ENCODE assay signal across 12 cellular contexts in genomic region chr16:84043486-84044107, GRCh38. TPM values are rescaled to one million over a fixed set of nuclear protein-coding genes. Genes with fewer than 3 reads are reported as not detected.
DNase-seq lines count a peak whose midpoint lies in the region; ATAC-seq, FAIRE-seq and TF ChIP-seq lines count a peak whose summit lies in the region.
"Had no signal": no experiment of that assay in that cellular context is flagged by ENCODE, and none has a peak within 500 bp of the region (broad histone marks: within the 10 kb centered on the region; RNA-seq: fewer than 3 reads in every experiment).

No MANE protein-coding gene starts in this region.

- H3K36me3 ChIP-seq in bronchial epithelial cell (ENCODE audit: control insufficient read depth, insufficient read depth, low read length) = no peaks in the 10 kb centered on the region
- H3K36me3 ChIP-seq: breast epithelium, MG63 had no signal

- peaks cover 16% of the 10 kb centered on the region for H3K4me1 Mint-ChIP-seq in mesothelial cell of epicardium

- H3K27ac ChIP-seq in caudate nucleus (ENCODE audit: low read depth, low read length) = no peak overlapping the region
- H3K27ac ChIP-seq: breast epithelium had no signal

- no peak overlapping the region for H3K4me3 ChIP-seq in bronchial epithelial cell (ENCODE audit: low read depth, low read length)
- H3K4me3 ChIP-seq: breast epithelium, MG63 had no signal

- H3K36me3 Mint-ChIP-seq in mesothelial cell of epicardium = no peaks in the 10 kb centered on the region

- H3K27me3 ChIP-seq in bronchial epithelial cell (ENCODE audit: control insufficient read depth, insufficient read depth, low read length) = peaks cover 22% of the 10 kb centered on the region
- H3K27me3 ChIP-seq: MG63 had no signal

- peak overlapping the region; percentile 9 for H3K4me3 Mint-ChIP-seq in mesothelial cell of epicardium
- H3K4me3 Mint-ChIP-seq: activated T-helper 1 cell treated with anti-CD3 and anti-CD28 coated beads, Interleukin-12 subunit alpha, Interleukin-12 subunit beta, Interleukin-2, Interleukin-4 antibody, amounts not matched to agents 30 ng/mL and 10 ng/mL and 1 ng/mL, durations not matched to agents 14 hours and 24 hours and 36 hours had no signal

- FAIRE-seq in bronchial epithelial cell (lab: Jason Lieb, UNC) = no peak

- no peak for TF ChIP-seq CTCF in bronchial epithelial cell (IDR thresholded peaks at IDR 0.05; ENCODE audit: insufficient read depth, low read length, severe bottlenecking)
- TF ChIP-seq CTCF in mesothelial cell of epicardium (IDR thresholded peaks at IDR 0.05; ENCODE audit: unreplicated experiment) = no peak

- H3K27ac Mint-ChIP-seq in mesothelial cell of epicardium = no peak overlapping the region
- H3K27ac Mint-ChIP-seq: activated T-helper 1 cell treated with anti-CD3 and anti-CD28 coated beads, Interleukin-12 subunit alpha, Interleukin-12 subunit beta, Interleukin-2, Interleukin-4 antibody, amounts not matched to agents 30 ng/mL and 10 ng/mL and 1 ng/mL, durations not matched to agents 14 hours and 24 hours and 36 hours had no signal

- DNase-seq in DMS53 (lab: John Stamatoyannopoulos, UW) (peak; percentile 77), HUDEP-2 (lab: John Stamatoyannopoulos, UW; ENCODE audit: unreplicated experiment in 76 of 76) (peak in 50 of 76 experiments; percentile 6 to 76 (median 34)), bronchial epithelial cell (ENCODE audit: low read depth) (peak; percentile 11), mesothelial cell of epicardium (ENCODE audit: low spot score in 2 of 2, unreplicated experiment in 2 of 2) (no peak), caudate nucleus (lab: John Stamatoyannopoulos, UW) (no peak), NCI-H2029 (lab: John Stamatoyannopoulos, UW) (no peak)

- H3K9me3 Mint-ChIP-seq in mesothelial cell of epicardium = no peaks in the 10 kb centered on the region
- H3K9me3 Mint-ChIP-seq: activated T-helper 1 cell treated with anti-CD3 and anti-CD28 coated beads, Interleukin-12 subunit alpha, Interleukin-12 subunit beta, Interleukin-2, Interleukin-4 antibody, amounts not matched to agents 30 ng/mL and 10 ng/mL and 1 ng/mL, durations not matched to agents 14 hours and 24 hours and 36 hours had no signal

- H3K27me3 Mint-ChIP-seq in mesothelial cell of epicardium (ENCODE audit: low read depth) = peaks cover 53% of the 10 kb centered on the region

- no peak for ATAC-seq in GM21786 (IDR thresholded peaks at IDR 0.05; ENCODE audit: unreplicated experiment)
- ATAC-seq: activated CD4-positive, CD25-positive, alpha-beta regulatory T cell treated with anti-CD3 and anti-CD28 coated beads, Interleukin-2, amount 50 U/mL, for 24 hours had no signal

RNA-seq across cellular contexts. Expression of gene SLC38A8, which starts 1.0 kb away (rescaled TPM):
- total RNA-seq in bronchial epithelial cell (not detected in 2 replicates), mesothelial cell of epicardium (not detected in 3 replicates)
- total RNA-seq: activated T-helper 1 cell treated with anti-CD3 and anti-CD28 coated beads, Interleukin-12 subunit alpha, Interleukin-12 subunit beta, Interleukin-2, Interleukin-4 antibody, amounts not matched to agents 30 ng/mL and 10 ng/mL and 1 ng/mL, durations not matched to agents 14 hours and 24 hours and 36 hours; breast epithelium; esophagus mucosa had no signal

Comparison
In these comparisons a context has a peak if more than half of its experiments do, and no peak if none do; other contexts are left out.
1. DNase-seq: peak in DMS53 (single experiment), HUDEP-2 (50 of 76) and bronchial epithelial cell (single experiment); none in mesothelial cell of epicardium (0 of 2), caudate nucleus (0 of 61) and NCI-H2029 (single experiment).